Comparison of ENCODE assay signal across 20 cellular contexts in the genomic region with DNA sequence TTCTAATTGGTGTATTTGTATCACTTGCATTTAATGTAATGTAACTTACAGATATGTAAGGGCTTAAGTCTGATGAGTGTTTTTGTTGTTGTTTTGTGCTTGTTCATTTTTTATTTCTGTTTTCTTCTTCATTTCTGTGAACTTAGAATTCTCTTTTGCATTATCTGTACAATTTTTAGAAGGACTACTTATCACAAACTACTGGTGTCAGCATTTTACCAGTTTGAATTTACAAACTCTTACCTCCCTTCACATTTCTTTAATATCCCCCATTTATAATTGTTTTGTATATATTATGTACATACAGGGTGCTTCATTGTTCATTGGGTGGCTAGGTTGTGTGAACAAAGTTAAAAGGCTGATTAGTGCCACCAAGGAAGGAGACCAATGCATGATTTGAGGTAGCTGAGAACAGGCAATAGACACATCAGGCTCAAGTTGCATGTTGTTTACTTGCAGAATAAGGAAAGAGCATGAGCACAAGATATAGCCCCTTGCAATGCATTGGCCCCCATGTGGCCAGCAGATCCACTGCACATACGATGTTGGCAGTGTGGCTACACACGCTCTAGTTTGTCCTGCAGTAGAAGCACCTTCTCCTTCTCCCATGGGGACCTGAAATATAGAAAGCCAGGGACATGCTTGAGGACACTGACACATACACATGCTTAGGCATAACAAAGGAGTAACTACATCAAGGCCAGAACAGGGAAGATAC.
A peak's percentile ranks its signal among the peaks of the same experiment; 100 is the strongest.
DNase-seq lines count a peak whose midpoint lies in the region; ATAC-seq, FAIRE-seq and TF ChIP-seq lines count a peak whose summit lies in the region.
"Had no signal": no experiment of that assay in that cellular context is flagged by ENCODE, and none has a peak within 500 bp of the region (broad histone marks: within the 10 kb centered on the region; RNA-seq: fewer than 3 reads in every experiment).

No MANE protein-coding gene starts in this region.

- no peak overlapping the region for H2BK15ac ChIP-seq in H1 (ENCODE audit: low read length)

- H2BK5ac ChIP-seq in H1 (ENCODE audit: low read depth, low read length): no peak overlapping the region

- H3F3A ChIP-seq in GM23338 (replicated peaks; ENCODE audit: low read depth) (no peaks in the 10 kb centered on the region), PC-3 (ENCODE audit: low read length, unreplicated experiment) (no peaks in the 10 kb centered on the region)

- H3K9me2 ChIP-seq in GM23338 (ENCODE audit: insufficient read depth) (peaks cover 7% of the 10 kb centered on the region; the same call in 1 of the 2 replicates), PC-3 (replicated peaks; ENCODE audit: low read length) (no peaks in the 10 kb centered on the region)

- no peak overlapping the region for H3K4ac ChIP-seq in H1 (replicated peaks; ENCODE audit: insufficient read length, low read depth, low read length)

- H4K91ac ChIP-seq in H1 (replicated peaks; ENCODE audit: insufficient read length, low read length): no peak overlapping the region

- no peak overlapping the region for H2AK5ac ChIP-seq in H1 (ENCODE audit: low read depth, low read length)

- no peak overlapping the region for H2AFZ ChIP-seq in GM23338
- no peak overlapping the region for H2AFZ ChIP-seq in PC-3 (ENCODE audit: low read length)
- H2AFZ ChIP-seq in H1 (ENCODE audit: low read length): no peak overlapping the region

- H2BK20ac ChIP-seq in H1 (ENCODE audit: low read length): no peak overlapping the region

- no peaks in the 10 kb centered on the region for H3K27me3 ChIP-seq in GM23338 (ENCODE audit: insufficient read depth)
- H3K27me3 ChIP-seq in PC-3 (ENCODE audit: low read length): no peaks in the 10 kb centered on the region
- no peaks in the 10 kb centered on the region for H3K27me3 ChIP-seq in H1 (replicated peaks in 1 of 4; ENCODE audit: control insufficient read depth in 3 of 4, extremely low read depth in 1 of 4, insufficient read depth in 3 of 4, low read length in 3 of 4)
- H3K27me3 ChIP-seq: BE2C had no signal

- TF ChIP-seq RAD21 in A549 (conservative IDR thresholded peaks at IDR 0.05 in 1 of 2, IDR thresholded peaks at IDR 0.05 in 1 of 2) (no peak), H1 (IDR thresholded peaks at IDR 0.05 in 1 of 2, conservative IDR thresholded peaks at IDR 0.05 in 1 of 2; ENCODE audit: low read depth in 2 of 2, low read length in 2 of 2) (peak in 1 of 2 experiments; percentile 8; a peak in 1 of 4 replicates)

- H3K27ac ChIP-seq in A549: no peak overlapping the region
- no peak overlapping the region for H3K27ac ChIP-seq in GM23338 (ENCODE audit: low read depth)
- no peak overlapping the region for H3K27ac ChIP-seq in PC-3 (ENCODE audit: low read length)
- no peak overlapping the region for H3K27ac ChIP-seq in H1 (ENCODE audit: low read depth, low read length)
- H3K27ac ChIP-seq: KMS-11 had no signal

- H3K79me2 ChIP-seq in GM23338 (replicated peaks; ENCODE audit: insufficient read depth) (no peaks in the 10 kb centered on the region), PC-3 (ENCODE audit: low read length) (no peaks in the 10 kb centered on the region), H1 (ENCODE audit: control insufficient read depth in 1 of 2, insufficient read depth in 2 of 2, low read length in 2 of 2) (no peaks in the 10 kb centered on the region)

- TF ChIP-seq POLR2A in A549 (IDR thresholded peaks at IDR 0.05; ENCODE audit: low read length) (no peak), H1 (IDR thresholded peaks at IDR 0.05; ENCODE audit: control extremely low read depth in 1 of 2, low read depth in 2 of 2, low read length in 2 of 2) (no peak)

- H3K27me3 Mint-ChIP-seq in GM23338 (ENCODE audit: insufficient read depth, low read depth, poor library complexity): peaks cover 2% of the 10 kb centered on the region

- POLR2A ChIA-PET in A549 (lab: Yijun Ruan, JAX): no interaction called here
- POLR2A ChIA-PET in PC-3 (lab: Charles Lee; ENCODE audit: unreplicated experiment): no interaction called here
- POLR2A ChIA-PET in H1 (lab: Charles Lee; ENCODE audit: partially characterized antibody): no interaction called here

- H4K8ac ChIP-seq in H1 (ENCODE audit: extremely low read depth, insufficient read depth, low read length): no peak overlapping the region

- WGBS in A549 (ENCODE audit: missing lambda C conversion rate): 57% methylated on average over 2 of the region's 2 CpGs
- WGBS in H1 (ENCODE audit: extremely low coverage in 1 of 2, insufficient coverage in 1 of 2, insufficient read length in 1 of 2, insufficient replicate concordance in 2 of 2, low coverage in 1 of 2, low lambda C conversion rate in 2 of 2, missing lambda C conversion rate in 1 of 2), 2 experiments: 89% methylated on average over 2 of the region's 2 CpGs; no CpG with 5 or more reads in 1 of the 2 experiments

- H4K20me1 ChIP-seq in GM23338 (replicated peaks; ENCODE audit: insufficient read depth) (no peaks in the 10 kb centered on the region), PC-3 (ENCODE audit: low read length) (no peaks in the 10 kb centered on the region), H1 (replicated peaks in 1 of 2; ENCODE audit: control insufficient read depth in 1 of 2, insufficient read depth in 2 of 2, low read length in 2 of 2) (no peaks in the 10 kb centered on the region)

- peak in 1 of 2 experiments; percentile 51; a peak in 1 of 6 replicates for ATAC-seq in A549
- no peak; the same call in 2 of the 3 replicates for ATAC-seq in GM23338
- ATAC-seq in PC-3: no peak

- intact Hi-C loops in PC-3 (cut with micrococcal nuclease): no loop called here

- H3K4me3 Mint-ChIP-seq in GM23338: no peak overlapping the region
- H3K4me3 Mint-ChIP-seq: CD4-positive, alpha-beta T cell had no signal

- no peak for FAIRE-seq in A549 (lab: Jason Lieb, UNC)
- no peak for FAIRE-seq in H1 (lab: Jason Lieb, UNC)

- H3K4me3 ChIP-seq in A549 (no peak overlapping the region), GM23338 (no peak overlapping the region), PC-3 (ENCODE audit: low read length) (no peak overlapping the region), H1 (ENCODE audit: extremely low read depth in 1 of 4, insufficient read depth in 2 of 4, low read depth in 3 of 4, low read length in 4 of 4) (no peak overlapping the region)
- H3K4me3 ChIP-seq: HAP-1 had no signal

- no peak overlapping the region for H4K5ac ChIP-seq in H1 (ENCODE audit: insufficient read length, low read depth, low read length)

- no peak for TF ChIP-seq CTCF in A549 (IDR thresholded peaks at IDR 0.05)
- TF ChIP-seq CTCF in GM23338 (conservative IDR thresholded peaks at IDR 0.05; ENCODE audit: low read depth in 2 of 2): no peak; a peak in 3 of 4 replicates
- TF ChIP-seq CTCF in PC-3 (conservative IDR thresholded peaks at IDR 0.05; ENCODE audit: low read depth, low read length): peak; percentile 38; the same call in 1 of the 2 replicates
- TF ChIP-seq CTCF in H1 (IDR thresholded peaks at IDR 0.05; ENCODE audit: control extremely low read depth in 1 of 3, insufficient read depth in 1 of 3, low read depth in 1 of 3, low read length in 3 of 3): peak in 2 of 3 experiments; percentile 40 to 46; a peak in 2 of 4 replicates

- H3K36me3 Mint-ChIP-seq in GM23338 (ENCODE audit: low read depth): peaks cover 11% of the 10 kb centered on the region; the same call in 2 of the 3 replicates

- H3K27ac Mint-ChIP-seq in GM23338: no peak overlapping the region
- H3K27ac Mint-ChIP-seq: CD4-positive, alpha-beta T cell had no signal

- H3K56ac ChIP-seq in H1 (replicated peaks; ENCODE audit: insufficient read length, low read depth, low read length): no peak overlapping the region

- H3K9me3 Mint-ChIP-seq in GM23338: peaks cover 19% of the 10 kb centered on the region
- H3K9me3 Mint-ChIP-seq: CD4-positive, alpha-beta T cell had no signal

- H2BK12ac ChIP-seq in H1 (ENCODE audit: low read depth, low read length): no peak overlapping the region

- peaks cover 10% of the 10 kb centered on the region; the same call in 1 of the 2 replicates for H3K36me3 ChIP-seq in GM23338 (ENCODE audit: insufficient read depth)
- H3K36me3 ChIP-seq in PC-3 (ENCODE audit: low read depth, low read length): no peaks in the 10 kb centered on the region
- H3K36me3 ChIP-seq in H1 (ENCODE audit: control insufficient read depth in 2 of 4, insufficient read depth in 4 of 4, low read length in 3 of 4): no peaks in the 10 kb centered on the region
- H3K36me3 ChIP-seq: BE2C, HAP-1 had no signal

- H3K23me2 ChIP-seq in H1 (ENCODE audit: low read depth, low read length): no peaks in the 10 kb centered on the region

- H3K9me3 ChIP-seq in A549 (0 out of 3 replicates have a peak, but pooled peaks cover 7% of the 10 kb centered on the region), PC-3 (ENCODE audit: low read length) (no peaks in the 10 kb centered on the region), H1 (ENCODE audit: insufficient read depth in 2 of 2, low read depth in 1 of 2, low read length in 1 of 2) (peaks cover 3 to 6% of the 10 kb centered on the region in 2 experiments; a peak in 1 of 4 replicates)
- H3K9me3 ChIP-seq: BE2C, Caco-2, HAP-1 had no signal

- H3K23ac ChIP-seq in H1 (ENCODE audit: insufficient read length): no peak overlapping the region

- no peak overlapping the region for H3K14ac ChIP-seq in H1 (ENCODE audit: insufficient read length)

- H3K18ac ChIP-seq in H1 (ENCODE audit: extremely low read depth, low read length): no peak overlapping the region

- CTCF ChIA-PET in A549 (lab: Yijun Ruan, JAX) (no interaction called here), PC-3 (lab: Charles Lee) (no interaction called here), H1 (lab: Charles Lee; ENCODE audit: partially characterized antibody) (no interaction called here)

- no peak overlapping the region for H2BK120ac ChIP-seq in H1 (replicated peaks; ENCODE audit: low read depth, low read length)

- BruUV-seq in PC-3 (replicated peaks; lab: Mats Ljungman, UMichigan): no TSS peak

- H3K9ac ChIP-seq in PC-3 (ENCODE audit: low read length) (no peak overlapping the region), H1 (replicated peaks in 1 of 4; ENCODE audit: extremely low read depth in 1 of 4, low read depth in 3 of 4, low read length in 3 of 4) (no peak overlapping the region)
- H3K9ac ChIP-seq: KMS-11 had no signal

- DNase-seq in A549 (ENCODE audit: low read depth in 1 of 2, low spot score in 1 of 2): no peak
- peak; percentile 6 for DNase-seq in GM23338 (ENCODE audit: low spot score)
- DNase-seq in PC-3: no peak
- DNase-seq in H1 (ENCODE audit: low read depth in 1 of 2, low spot score in 2 of 2): no peak
- no peak for DNase-seq in activated CD8-positive, alpha-beta memory T cell treated with anti-CD3 and anti-CD28 coated beads for 24 hours
- DNase-seq in stimulated activated CD4-positive, alpha-beta T cell treated with anti-CD3 and anti-CD28 coated beads, Interleukin-2, amount 100 ng/mL, for 24 hours: no peak
- DNase-seq in NCI-H2107 (lab: John Stamatoyannopoulos, UW): no peak
- DNase-seq: BE2C; Caco-2; CD4-positive, alpha-beta T cell; NCI-H1092 treated with DMSO at 0.1 percent for 48 hours; NCI-H1694; NCI-H2081 treated with DMSO at 0.1 percent for 48 hours; NCI-H510A; NCI-H748 treated with DMSO at 0.1 percent for 48 hours; RPMI8226; SHP77 treated with DMSO at 0.1 percent for 48 hours; T-helper 1 cell had no signal

- no peaks in the 10 kb centered on the region for H3K79me1 ChIP-seq in H1 (ENCODE audit: low read depth, low read length)

- H3K4me2 ChIP-seq in A549 (no peak overlapping the region), GM23338 (no peak overlapping the region), PC-3 (ENCODE audit: low read length) (no peak overlapping the region), H1 (ENCODE audit: insufficient read depth in 1 of 2, low read depth in 2 of 2, low read length in 2 of 2) (no peak overlapping the region)
- H3K4me2 ChIP-seq: KMS-11 had no signal

- no peaks in the 10 kb centered on the region for H3K4me1 Mint-ChIP-seq in GM23338

- TF ChIP-seq EP300 in A549 (IDR thresholded peaks at IDR 0.05) (no peak), H1 (IDR thresholded peaks at IDR 0.05; ENCODE audit: borderline replicate concordance in 1 of 2, low read depth in 2 of 2, low read length in 2 of 2) (no peak)

- H3K4me1 ChIP-seq in A549 (no peaks in the 10 kb centered on the region), GM23338 (ENCODE audit: insufficient read depth) (no peaks in the 10 kb centered on the region), PC-3 (ENCODE audit: insufficient read depth, low read length) (no peaks in the 10 kb centered on the region), H1 (replicated peaks in 1 of 4; ENCODE audit: control insufficient read depth in 3 of 4, insufficient read depth in 4 of 4, low read length in 3 of 4) (no peaks in the 10 kb centered on the region)
- H3K4me1 ChIP-seq: BE2C, Caco-2, HAP-1 had no signal

Comparison
In these comparisons a context has a peak if more than half of its experiments do, and no peak if none do; other contexts are left out.
1. CTCF ChIP-seq: peak in PC-3 (single experiment) and H1 (2 of 3); none in A549 (single experiment) and GM23338 (0 of 2).